Comparison of ENCODE assay signal across 11 cellular contexts in genomic region chr18:680392-680791, GRCh38.
"Had no signal": no experiment of that assay in that cellular context is flagged by ENCODE, and none has a peak within 500 bp of the region (broad histone marks: within the 10 kb centered on the region; RNA-seq: fewer than 3 reads in every experiment).

No MANE protein-coding gene starts in this region.

- H3K4me1 Mint-ChIP-seq: mesothelial cell of epicardium had no signal

- H3K9me3 Mint-ChIP-seq: mesothelial cell of epicardium had no signal

- ATAC-seq: pancreas, sciatic nerve, SK-N-SH treated with all-trans-retinoic acid at 6 μM for 48 hours had no signal

- H3K27me3 ChIP-seq: adrenal gland, pancreas had no signal

- H3K27ac ChIP-seq: adrenal gland, pancreas had no signal

- FAIRE-seq: colon, islet of Langerhans, pancreas had no signal

- H3K9me3 ChIP-seq: adrenal gland, pancreas had no signal

- H3K27ac Mint-ChIP-seq: mesothelial cell of epicardium had no signal

- DNase-seq: activated CD8-positive, alpha-beta memory T cell treated with anti-CD3 and anti-CD28 coated beads, Interleukin-2, amount 50 U/mL, for 4 hours; erythroblast; pancreas; stimulated activated CD4-positive, alpha-beta T cell treated with anti-CD3 and anti-CD28 coated beads, Interleukin-1b, Interleukin-23, amount 100 ng/mL, for 48 hours had no signal

- H3K4me3 Mint-ChIP-seq: mesothelial cell of epicardium had no signal

- H3K4me3 ChIP-seq: adrenal gland, lung, pancreas had no signal
